7 cellular contexts compared by ENCODE assay signal in genomic region chr18:21243041-21243431, GRCh38. TPM values are rescaled to one million over a fixed set of nuclear protein-coding genes. Genes with fewer than 3 reads are reported as not detected.
DNase-seq lines count a peak whose midpoint lies in the region; ATAC-seq and TF ChIP-seq lines count a peak whose summit lies in the region.

No MANE protein-coding gene starts in this region.

- H3K27me3 Mint-ChIP-seq in HFFc6 (ENCODE audit: insufficient read depth), result peaks cover 6% of the 10 kb centered on the region; the same call in 1 of the 2 replicates
- peaks cover 58% of the 10 kb centered on the region for H3K27me3 Mint-ChIP-seq in activated T-helper 2 cell treated with anti-CD3 and anti-CD28 coated beads, Interferon-gamma antibody, Interleukin-2, Interleukin-4, amounts not matched to agents 10 μg/mL and 5 μg/mL and 100 μg/mL, durations not matched to agents 14 hours and 24 hours and 36 hours (ENCODE audit: low read depth)
- H3K27me3 Mint-ChIP-seq in stimulated activated naive B cell treated with anti-CD40 and anti-IgM and Interleukin-4, amounts not matched to agents 10 μg/mL and 1 μg/mL and 100 μg/mL, for 72 hours, result peaks cover 56 to 82% of the 10 kb centered on the region in 2 donors

- H3K4me1 Mint-ChIP-seq in HFFc6 (ENCODE audit: low read depth), result peaks cover 40% of the 10 kb centered on the region
- H3K4me1 Mint-ChIP-seq in activated T-helper 2 cell treated with anti-CD3 and anti-CD28 coated beads, Interferon-gamma antibody, Interleukin-2, Interleukin-4, amounts not matched to agents 10 μg/mL and 5 μg/mL and 100 μg/mL, durations not matched to agents 14 hours and 24 hours and 36 hours (ENCODE audit: low read depth), result no peaks in the 10 kb centered on the region
- peaks cover 3 to 8% of the 10 kb centered on the region in 2 donors for H3K4me1 Mint-ChIP-seq in stimulated activated naive B cell treated with anti-CD40 and anti-IgM and Interleukin-4, amounts not matched to agents 10 μg/mL and 1 μg/mL and 100 μg/mL, for 72 hours

- peak overlapping the region; percentile 93 for H3K4me3 Mint-ChIP-seq in HFFc6
- H3K4me3 Mint-ChIP-seq in activated T-helper 2 cell treated with anti-CD3 and anti-CD28 coated beads, Interferon-gamma antibody, Interleukin-2, Interleukin-4, amounts not matched to agents 10 μg/mL and 5 μg/mL and 100 μg/mL, durations not matched to agents 14 hours and 24 hours and 36 hours (ENCODE audit: low read depth), result peak overlapping the region; percentile 42
- peak overlapping the region; percentile 54 to 60 for H3K4me3 Mint-ChIP-seq in stimulated activated naive B cell treated with anti-CD40 and anti-IgM and Interleukin-4, amounts not matched to agents 10 μg/mL and 1 μg/mL and 100 μg/mL, for 72 hours

- no peak for ATAC-seq in stimulated activated naive B cell treated with anti-CD40 and anti-IgM and Interleukin-4, amounts not matched to agents 10 μg/mL and 1 μg/mL and 100 μg/mL, for 72 hours (replicated peaks)
- no peak for ATAC-seq in HG03521 (IDR thresholded peaks at IDR 0.05; ENCODE audit: unreplicated experiment)
- ATAC-seq in HG03520 (IDR thresholded peaks at IDR 0.05; ENCODE audit: unreplicated experiment), result no peak

- H3K36me3 Mint-ChIP-seq in HFFc6 (ENCODE audit: low read depth), result no peaks in the 10 kb centered on the region
- H3K36me3 Mint-ChIP-seq in activated T-helper 2 cell treated with anti-CD3 and anti-CD28 coated beads, Interferon-gamma antibody, Interleukin-2, Interleukin-4, amounts not matched to agents 10 μg/mL and 5 μg/mL and 100 μg/mL, durations not matched to agents 14 hours and 24 hours and 36 hours (ENCODE audit: low read depth), result no peaks in the 10 kb centered on the region
- no peaks in the 10 kb centered on the region for H3K36me3 Mint-ChIP-seq in stimulated activated naive B cell treated with anti-CD40 and anti-IgM and Interleukin-4, amounts not matched to agents 10 μg/mL and 1 μg/mL and 100 μg/mL, for 72 hours

- peak overlapping the region; percentile 56 for H3K27ac Mint-ChIP-seq in HFFc6
- H3K27ac Mint-ChIP-seq in activated T-helper 2 cell treated with anti-CD3 and anti-CD28 coated beads, Interferon-gamma antibody, Interleukin-2, Interleukin-4, amounts not matched to agents 10 μg/mL and 5 μg/mL and 100 μg/mL, durations not matched to agents 14 hours and 24 hours and 36 hours, result no peak overlapping the region
- no peak overlapping the region for H3K27ac Mint-ChIP-seq in stimulated activated naive B cell treated with anti-CD40 and anti-IgM and Interleukin-4, amounts not matched to agents 10 μg/mL and 1 μg/mL and 100 μg/mL, for 72 hours

- TF ChIP-seq CTCF in HFFc6 (IDR thresholded peaks at IDR 0.05), result no peak

- intact Hi-C loops in activated T-helper 2 cell treated with anti-CD3 and anti-CD28 coated beads, Interferon-gamma antibody, Interleukin-2, Interleukin-4, amounts not matched to agents 10 μg/mL and 5 μg/mL and 100 μg/mL, durations not matched to agents 14 hours and 24 hours and 36 hours (cut with micrococcal nuclease), result loop anchor here (10.0 kb wide), 1 partner anchor 932 kb away; no protein-coding TSS in a partner anchor

- H3K9me3 Mint-ChIP-seq in HFFc6, result no peaks in the 10 kb centered on the region
- no peaks in the 10 kb centered on the region for H3K9me3 Mint-ChIP-seq in activated T-helper 2 cell treated with anti-CD3 and anti-CD28 coated beads, Interferon-gamma antibody, Interleukin-2, Interleukin-4, amounts not matched to agents 10 μg/mL and 5 μg/mL and 100 μg/mL, durations not matched to agents 14 hours and 24 hours and 36 hours
- H3K9me3 Mint-ChIP-seq in stimulated activated naive B cell treated with anti-CD40 and anti-IgM and Interleukin-4, amounts not matched to agents 10 μg/mL and 1 μg/mL and 100 μg/mL, for 72 hours, result no peaks in the 10 kb centered on the region

- peaks cover 2% of the 10 kb centered on the region for H3K9me3 ChIP-seq in iPS-18c (ENCODE audit: control insufficient read depth, insufficient read depth, low read length)

- H3K4me3 ChIP-seq in iPS-18c (ENCODE audit: insufficient read depth, low read depth, low read length), result peak overlapping the region; percentile 76

- DNase-seq in HFFc6 (no peak), activated gamma-delta T cell treated with Interleukin-2 at 50 U/mL for 16 hours (no peak)
- no peak for DNase-seq in activated T-helper 2 cell treated with anti-CD3 and anti-CD28 coated beads, Interferon-gamma antibody, Interleukin-2, Interleukin-4, amounts not matched to agents 10 μg/mL and 5 μg/mL and 100 μg/mL, durations not matched to agents 14 hours and 24 hours and 36 hours (ENCODE audit: low spot score)
- DNase-seq in stimulated activated naive B cell treated with anti-CD40 and anti-IgM and Interleukin-4, amounts not matched to agents 10 μg/mL and 1 μg/mL and 100 μg/mL, for 72 hours, result no peak

RNA-seq across cellular contexts. Expression of gene GREB1L, which starts 1.0 kb away (rescaled TPM):
- 10 to 100 TPM in 2 of 6 experiments, 1 to 10 TPM in 4; 1.9 to 10.8 (median 2.3) TPM for total RNA-seq in HFFc6 (2021; fragmentation: NEBNext Ultra II Directional; extraction: Animal tissue kit (Norgen Biotek cat#: 25700))
- not detected in 2 replicates for total RNA-seq in activated T-helper 2 cell treated with anti-CD3 and anti-CD28 coated beads, Interferon-gamma antibody, Interleukin-2, Interleukin-4, amounts not matched to agents 10 μg/mL and 5 μg/mL and 100 μg/mL, durations not matched to agents 14 hours and 24 hours and 36 hours

Comparison
In these comparisons a context has a peak if more than half of its experiments do, and no peak if none do; other contexts are left out.
1. H3K4me3 Mint-ChIP-seq: peak in every context shown above with its lines; median percentile 93 in HFFc6; 57 in stimulated activated naive B cell treated with anti-CD40 and anti-IgM and Interleukin-4, amounts not matched to agents 10 μg/mL and 1 μg/mL and 100 μg/mL, for 72 hours; 42 in activated T-helper 2 cell treated with anti-CD3 and anti-CD28 coated beads, Interferon-gamma antibody, Interleukin-2, Interleukin-4, amounts not matched to agents 10 μg/mL and 5 μg/mL and 100 μg/mL, durations not matched to agents 14 hours and 24 hours and 36 hours.